1 cellular context compared by ENCODE assay signal in the genomic region with DNA sequence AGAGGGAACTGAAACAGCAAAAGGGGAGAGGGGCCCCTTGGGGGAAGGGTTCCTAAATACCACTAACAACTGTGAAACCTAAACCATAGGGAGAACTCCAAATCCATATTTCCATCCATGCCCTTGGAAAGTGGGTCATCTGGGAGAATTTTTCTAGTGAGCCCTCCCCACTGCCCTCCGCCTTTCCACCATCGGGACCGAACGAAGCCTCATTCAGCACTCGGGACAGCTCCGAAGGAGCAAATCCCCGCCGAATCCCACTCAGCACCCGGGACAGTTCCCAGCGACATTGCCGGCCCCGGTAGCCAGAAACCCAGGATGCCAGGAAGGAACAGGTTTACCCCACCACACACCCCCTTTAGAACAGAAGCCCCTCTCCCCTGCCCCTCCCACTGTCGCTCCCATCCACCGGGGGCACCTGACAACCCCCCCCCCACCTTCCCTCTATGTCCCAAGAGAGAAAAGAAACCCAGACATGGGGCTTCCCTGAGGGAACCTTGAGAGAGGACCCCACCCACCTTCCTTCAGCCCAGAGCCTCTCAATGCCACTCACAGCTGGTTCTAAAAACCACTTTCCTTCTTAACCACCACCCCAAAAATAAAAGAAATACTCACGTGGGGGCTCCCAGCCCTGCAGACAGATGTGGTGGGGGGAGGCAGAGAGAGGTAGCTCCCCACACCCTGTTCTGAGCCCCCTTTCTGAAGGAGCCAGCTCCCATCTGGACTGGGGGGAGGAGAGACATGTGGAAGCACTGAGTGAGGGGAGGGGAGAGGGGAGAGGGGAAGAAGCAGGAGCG.
TF ChIP-seq lines count a peak whose summit lies in the region.

No MANE protein-coding gene starts in this region.

TF ChIP-seq in WTC11, 78 proteins besides CTCF, POLR2A, EP300 and RAD21 (continued from another document):
- peak; percentile 92 for TF ChIP-seq CREM (CRISPR knock-in tag; IDR thresholded peaks at IDR 0.05)
- TF ChIP-seq GABPB1 (CRISPR knock-in tag; IDR thresholded peaks at IDR 0.05) = peak; percentile 83
- TF ChIP-seq ELF4 (CRISPR knock-in tag; IDR thresholded peaks at IDR 0.05; ENCODE audit: low read depth) = peak; percentile 92; the same call in 1 of the 2 replicates
- peak; percentile 99 for TF ChIP-seq JUN (CRISPR knock-in tag; IDR thresholded peaks at IDR 0.05)
- TF ChIP-seq, protein P1, sequence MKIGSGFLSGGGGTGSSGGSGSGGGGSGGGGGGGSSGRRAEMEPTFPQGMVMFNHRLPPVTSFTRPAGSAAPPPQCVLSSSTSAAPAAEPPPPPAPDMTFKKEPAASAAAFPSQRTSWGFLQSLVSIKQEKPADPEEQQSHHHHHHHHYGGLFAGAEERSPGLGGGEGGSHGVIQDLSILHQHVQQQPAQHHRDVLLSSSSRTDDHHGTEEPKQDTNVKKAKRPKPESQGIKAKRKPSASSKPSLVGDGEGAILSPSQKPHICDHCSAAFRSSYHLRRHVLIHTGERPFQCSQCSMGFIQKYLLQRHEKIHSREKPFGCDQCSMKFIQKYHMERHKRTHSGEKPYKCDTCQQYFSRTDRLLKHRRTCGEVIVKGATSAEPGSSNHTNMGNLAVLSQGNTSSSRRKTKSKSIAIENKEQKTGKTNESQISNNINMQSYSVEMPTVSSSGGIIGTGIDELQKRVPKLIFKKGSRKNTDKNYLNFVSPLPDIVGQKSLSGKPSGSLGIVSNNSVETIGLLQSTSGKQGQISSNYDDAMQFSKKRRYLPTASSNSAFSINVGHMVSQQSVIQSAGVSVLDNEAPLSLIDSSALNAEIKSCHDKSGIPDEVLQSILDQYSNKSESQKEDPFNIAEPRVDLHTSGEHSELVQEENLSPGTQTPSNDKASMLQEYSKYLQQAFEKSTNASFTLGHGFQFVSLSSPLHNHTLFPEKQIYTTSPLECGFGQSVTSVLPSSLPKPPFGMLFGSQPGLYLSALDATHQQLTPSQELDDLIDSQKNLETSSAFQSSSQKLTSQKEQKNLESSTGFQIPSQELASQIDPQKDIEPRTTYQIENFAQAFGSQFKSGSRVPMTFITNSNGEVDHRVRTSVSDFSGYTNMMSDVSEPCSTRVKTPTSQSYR (CRISPR knock-in tag; IDR thresholded peaks at IDR 0.05) = peak; percentile 97
- TF ChIP-seq GRHL2 (CRISPR knock-in tag; IDR thresholded peaks at IDR 0.05; ENCODE audit: insufficient replicate concordance, severe bottlenecking) = no peak
